6 cellular contexts compared by ENCODE assay signal in genomic region chr7:55740053-55740452, GRCh38.
DNase-seq lines count a peak whose midpoint lies in the region; ATAC-seq, FAIRE-seq and TF ChIP-seq lines count a peak whose summit lies in the region.
"Not testable (repeated sequence)": the region's sequence is repeated elsewhere in the genome, so short reads cannot be mapped to it uniquely, and the experiment has no call there.

No MANE protein-coding gene starts in this region.

- not testable (repeated sequence) for FAIRE-seq in HepG2 (lab: Jason Lieb, UNC)

- H3K14ac ChIP-seq in H9 (ENCODE audit: insufficient read depth, low read length), result not testable (repeated sequence)

- in situ Hi-C loops in HepG2 (cut with HindIII; ENCODE audit: extremely low pct_ligation_motif_present, low pct_unique_long_range_greater_than_20kb), result not testable (repeated sequence)

- not testable (repeated sequence) for H2BK20ac ChIP-seq in H9 (ENCODE audit: low read depth, low read length, poor library complexity, severe bottlenecking)

- H4K8ac ChIP-seq in H9 (replicated peaks; ENCODE audit: insufficient read length, low read depth, low read length), result not testable (repeated sequence)

- H4K5ac ChIP-seq in H9 (ENCODE audit: insufficient read length, low read depth, low read length), result not testable (repeated sequence)

- H2BK12ac ChIP-seq in H9 (ENCODE audit: insufficient read length, low read depth, low read length), result not testable (repeated sequence)

- not testable (repeated sequence) for H3K36me3 Mint-ChIP-seq in H9 (ENCODE audit: insufficient read depth in 1 of 3, low read depth in 3 of 3); endodermal cell (ENCODE audit: low read depth)

- not testable (repeated sequence) for TF ChIP-seq EP300 in HepG2 (IDR thresholded peaks at IDR 0.05; ENCODE audit: low read depth in 2 of 2, low read length in 2 of 2); HepG2 (CRISPR knock-in tag; IDR thresholded peaks at IDR 0.05; ENCODE audit: borderline replicate concordance)

- not testable (repeated sequence) for ATAC-seq in HepG2

- not testable (repeated sequence) for H3K9me3 ChIP-seq in H9 (ENCODE audit: control insufficient read depth, low read depth, low read length); PC-9 (ENCODE audit: insufficient read depth, low read depth); endodermal cell (ENCODE audit: control insufficient read depth, low read length); HepG2 (ENCODE audit: low read length)

- not testable (repeated sequence) for H3K4me2 ChIP-seq in H9 (ENCODE audit: insufficient read depth, insufficient read length, low read length); PC-9; HepG2 (ENCODE audit: low read depth, low read length)

- not testable (repeated sequence) for H3K36me3 ChIP-seq in PC-9 (ENCODE audit: low read depth); endodermal cell (ENCODE audit: control insufficient read depth, insufficient read depth, low read length); HepG2 (replicated peaks in 1 of 2; ENCODE audit: control insufficient read depth in 1 of 2, insufficient read depth in 2 of 2, low read length in 2 of 2)

- peak; percentile 17 for TF ChIP-seq CTCF in C4-2B (conservative IDR thresholded peaks at IDR 0.05)
- TF ChIP-seq CTCF in H9 (conservative IDR thresholded peaks at IDR 0.05), result peak; percentile 34; the same call in 2 of the 3 replicates
- peak; percentile 55; the same call in 1 of the 2 replicates for TF ChIP-seq CTCF in PC-9 (conservative IDR thresholded peaks at IDR 0.05)
- TF ChIP-seq CTCF in RWPE1 (conservative IDR thresholded peaks at IDR 0.05; ENCODE audit: low read depth), result peak; percentile 25; the same call in 1 of the 2 replicates
- peak; percentile 35 for TF ChIP-seq CTCF in endodermal cell (conservative IDR thresholded peaks at IDR 0.05)
- peak; percentile 18; the same call in 1 of the 2 replicates for TF ChIP-seq CTCF in HepG2 (CRISPR knock-in tag; IDR thresholded peaks at IDR 0.05)

- H3K79me2 ChIP-seq in H9 (ENCODE audit: insufficient read depth, low read length); PC-9 (ENCODE audit: low read depth); HepG2 (ENCODE audit: insufficient read depth, low read length): not testable (repeated sequence)

- H3K27me3 Mint-ChIP-seq in H9 (ENCODE audit: low read depth); endodermal cell (ENCODE audit: insufficient read depth): not testable (repeated sequence)

- not testable (repeated sequence) for H3K4ac ChIP-seq in H9 (ENCODE audit: low read depth, low read length)

- H3F3A ChIP-seq in PC-9 (ENCODE audit: insufficient read depth, low read depth), result not testable (repeated sequence)

- not testable (repeated sequence) for H2BK5ac ChIP-seq in H9 (ENCODE audit: insufficient read length, low read length)

- not testable (repeated sequence) for H2AFZ ChIP-seq in H9 (ENCODE audit: low read length); PC-9; HepG2 (ENCODE audit: low read length)

- WGBS in H9 (ENCODE audit: extremely low coverage, insufficient read length, low lambda C conversion rate), result no CpG with 5 or more reads among the region's 8 CpGs
- WGBS in endodermal cell (ENCODE audit: insufficient coverage in 1 of 2, insufficient read length in 1 of 2), 2 experiments, result 77 to 83% methylated on average over 2 to 5 of the region's 8 CpGs
- 58% methylated on average over 5 of the region's 8 CpGs for WGBS in HepG2 (ENCODE audit: low lambda C conversion rate)

- intact Hi-C loops in PC-9 (cut with micrococcal nuclease; ENCODE audit: unreplicated experiment), result not testable (repeated sequence)
- intact Hi-C loops in HepG2 (cut with micrococcal nuclease; ENCODE audit: unreplicated experiment), result loop anchor here (10.0 kb wide), 1 partner anchor 335 kb away; no protein-coding TSS in a partner anchor

- not testable (repeated sequence) for H3K9ac ChIP-seq in H9 (ENCODE audit: extremely low read depth, insufficient read length, low read length); endodermal cell (ENCODE audit: extremely low read depth, low read length, poor library complexity, severe bottlenecking); HepG2 (ENCODE audit: insufficient read depth, low read depth, low read length)

- TF ChIP-seq RAD21 in HepG2 (CRISPR knock-in tag; IDR thresholded peaks at IDR 0.05), result not testable (repeated sequence)

- H3K4me1 ChIP-seq in H9 (ENCODE audit: insufficient read depth, low read length); PC-9 (replicated peaks; ENCODE audit: insufficient read depth); endodermal cell (ENCODE audit: control insufficient read depth, insufficient read depth, low read length): not testable (repeated sequence)
- peaks cover 13% of the 10 kb centered on the region; the same call in 1 of the 2 replicates for H3K4me1 ChIP-seq in HepG2 (ENCODE audit: insufficient read depth, low read length)

- not testable (repeated sequence) for DNase-seq in H9; PC-9; RWPE1 (ENCODE audit: low spot score); endodermal cell; HepG2 (ENCODE audit: low spot score)

- H2AK5ac ChIP-seq in H9 (ENCODE audit: insufficient read length, low read length), result not testable (repeated sequence)

- not testable (repeated sequence) for H3K27ac ChIP-seq in C4-2B; H9 (ENCODE audit: insufficient read length, low read depth, low read length); PC-9; RWPE1; endodermal cell (ENCODE audit: low read depth, low read length); HepG2 (ENCODE audit: extremely low read length, insufficient read depth, low read length)

- H3K4me3 Mint-ChIP-seq in H9, endodermal cell: not testable (repeated sequence)

- H2BK120ac ChIP-seq in H9 (ENCODE audit: low read depth, low read length, poor library complexity, severe bottlenecking), result not testable (repeated sequence)

- not testable (repeated sequence) for H3K56ac ChIP-seq in H9 (ENCODE audit: insufficient read length, low read depth, low read length)

- H3K27ac Mint-ChIP-seq in H9, endodermal cell: not testable (repeated sequence)

- not testable (repeated sequence) for H3K4me3 ChIP-seq in PC-9; endodermal cell (ENCODE audit: low read length); HepG2 (replicated peaks in 1 of 3; ENCODE audit: insufficient read depth in 1 of 3, low read depth in 2 of 3, low read length in 3 of 3)

- POLR2A ChIA-PET in PC-9 (lab: Charles Lee; ENCODE audit: unreplicated experiment); RWPE1 (lab: Yijun Ruan, JAX; ENCODE audit: low non-redundant PET); HepG2 (lab: Yijun Ruan, JAX): not testable (repeated sequence)

- H4K20me1 ChIP-seq in H9 (ENCODE audit: control insufficient read depth, insufficient read depth, insufficient read length); PC-9 (ENCODE audit: insufficient read depth); HepG2 (ENCODE audit: insufficient read depth, low read length): not testable (repeated sequence)

- H3K23ac ChIP-seq in H9 (ENCODE audit: insufficient read length, low read depth, low read length), result not testable (repeated sequence)

- not testable (repeated sequence) for H3K79me1 ChIP-seq in H9 (ENCODE audit: insufficient read depth, low read depth, low read length, poor library complexity, severe bottlenecking)

- not testable (repeated sequence) for H3K23me2 ChIP-seq in H9 (ENCODE audit: insufficient read length, low read depth, low read length, poor library complexity, severe bottlenecking)

- H3K9me3 Mint-ChIP-seq in H9, endodermal cell: not testable (repeated sequence)

- H3T11ph ChIP-seq in H9 (ENCODE audit: low read length), result not testable (repeated sequence)

- CTCF ChIA-PET in PC-9 (lab: Charles Lee); RWPE1 (lab: Yijun Ruan, JAX); HepG2 (lab: Yijun Ruan, JAX; ENCODE audit: low intra/inter-chr PET ratio, low total read pairs): not testable (repeated sequence)

- H3K18ac ChIP-seq in H9 (ENCODE audit: insufficient read length, low read depth, low read length), result not testable (repeated sequence)

- H2BK15ac ChIP-seq in H9 (ENCODE audit: low read depth, low read length), result not testable (repeated sequence)

- H4K91ac ChIP-seq in H9 (ENCODE audit: insufficient read length, low read depth, low read length), result not testable (repeated sequence)

- H3K4me1 Mint-ChIP-seq in H9, endodermal cell: not testable (repeated sequence)

- not testable (repeated sequence) for H3K9me2 ChIP-seq in PC-9 (ENCODE audit: insufficient read depth)

- not testable (repeated sequence) for TF ChIP-seq POLR2A in HepG2 (IDR thresholded peaks at IDR 0.05; ENCODE audit: insufficient read depth in 1 of 2, low read depth in 2 of 2, low read length in 2 of 2)

- not testable (repeated sequence) for BruUV-seq in PC-9 (replicated peaks; lab: Mats Ljungman, UMichigan); HepG2 (replicated peaks; lab: Mats Ljungman, UMichigan)

- not testable (repeated sequence) for H3K27me3 ChIP-seq in H9 (ENCODE audit: insufficient read depth, low read length); PC-9 (ENCODE audit: insufficient read depth, low read depth); endodermal cell (ENCODE audit: control insufficient read depth, insufficient read depth, low read length, poor library complexity, severe bottlenecking); HepG2 (ENCODE audit: control insufficient read depth in 1 of 2, insufficient read depth in 2 of 2, low read length in 2 of 2)
